In the genomic region with DNA sequence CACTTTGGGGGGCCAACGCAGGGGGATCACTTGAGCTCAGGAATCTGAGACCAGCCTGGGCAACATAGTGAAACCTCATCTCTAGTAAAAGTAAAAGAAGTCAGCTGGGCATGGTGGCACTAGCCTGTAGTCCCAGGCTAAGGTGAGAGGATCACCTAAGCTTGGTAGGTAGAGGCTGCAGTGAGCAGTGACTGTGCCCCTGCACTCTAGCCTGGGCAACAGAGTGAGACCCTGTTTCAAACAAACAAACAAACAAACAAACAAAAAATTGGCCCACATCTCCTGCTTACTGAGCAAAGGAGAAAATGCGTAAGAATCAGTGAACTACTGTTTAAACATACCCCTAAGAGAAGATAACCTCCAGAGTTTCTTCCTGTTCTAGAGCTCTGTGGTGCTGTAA, we compare ENCODE assay signal across 20 cellular contexts.
"Had no signal": no experiment of that assay in that cellular context is flagged by ENCODE, and none has a peak within 500 bp of the region (broad histone marks: within the 10 kb centered on the region; RNA-seq: fewer than 3 reads in every experiment).

No MANE protein-coding gene starts in this region.

- ATAC-seq: foreskin keratinocyte; gastroesophageal sphincter; heart left ventricle; left cardiac atrium; left lung; naive thymus-derived CD8-positive, alpha-beta T cell; right lobe of liver; stimulated activated naive B cell treated with anti-CD40 and anti-IgM and Interleukin-4, amounts not matched to agents 10 μg/mL and 1 μg/mL and 100 μg/mL, for 72 hours; upper lobe of right lung had no signal

- H3K9me3 ChIP-seq: colonic mucosa, esophagus muscularis mucosa, gastroesophageal sphincter, heart left ventricle, left lung, neutrophil, right lobe of liver, transverse colon, upper lobe of right lung, uterus had no signal

- H3K9ac ChIP-seq: parathyroid adenoma had no signal

- H3K4me2 ChIP-seq: hepatocyte had no signal

- H3K4me3 ChIP-seq: colonic mucosa, esophagus muscularis mucosa, gastroesophageal sphincter, heart left ventricle, hepatocyte, left lung, right lobe of liver, transverse colon, upper lobe of right lung, uterus had no signal

- H3K4me1 ChIP-seq: colonic mucosa had no signal

- DNase-seq: colonic mucosa; effector CD8-positive, alpha-beta T cell; foreskin keratinocyte; heart left ventricle; left cardiac atrium; left lung; naive thymus-derived CD8-positive, alpha-beta T cell; right lobe of liver; small intestine; stimulated activated CD4-positive, alpha-beta T cell treated with anti-CD3 and anti-CD28 coated beads, Interleukin-15, amount 100 ng/mL, for 24 hours; stimulated activated CD4-positive, alpha-beta T cell treated with anti-CD3 and anti-CD28 coated beads, Interleukin-2, amount 100 ng/mL, for 48 hours; stimulated activated naive B cell treated with anti-CD40 and anti-IgM and Interleukin-4, amounts not matched to agents 10 μg/mL and 1 μg/mL and 100 μg/mL, for 72 hours; transverse colon; upper lobe of right lung; uterus had no signal

- H3K27ac ChIP-seq: colonic mucosa, esophagus muscularis mucosa, foreskin keratinocyte, gastroesophageal sphincter, heart left ventricle, hepatocyte, left lung, neutrophil, parathyroid adenoma, right lobe of liver, transverse colon, upper lobe of right lung, uterus had no signal

- H3K36me3 ChIP-seq: colonic mucosa, esophagus muscularis mucosa, gastroesophageal sphincter, heart left ventricle, left lung, neutrophil, right lobe of liver, transverse colon, upper lobe of right lung, uterus had no signal

- H2AFZ ChIP-seq: hepatocyte, parathyroid adenoma had no signal

- H3K27me3 ChIP-seq: colonic mucosa, esophagus muscularis mucosa, foreskin keratinocyte, gastroesophageal sphincter, heart left ventricle, hepatocyte, left lung, neutrophil, right lobe of liver, transverse colon, upper lobe of right lung, uterus had no signal
